16 cellular contexts compared by ENCODE assay signal in the genomic region with DNA sequence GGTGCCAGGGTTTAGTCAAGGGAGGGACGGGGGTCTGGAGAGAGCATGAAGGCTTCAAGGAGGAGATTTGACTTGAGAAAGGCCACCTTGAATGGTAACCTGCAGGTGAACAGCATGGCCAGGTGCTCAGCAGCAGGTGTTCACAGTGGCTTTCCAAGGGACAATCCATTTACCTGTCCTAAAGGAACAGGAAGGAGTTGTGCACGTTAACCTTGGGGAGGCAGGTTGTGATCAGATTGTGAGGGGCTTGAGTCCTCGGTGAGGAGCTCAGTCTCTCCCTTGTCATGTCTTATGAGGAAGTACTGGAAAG.
A peak's percentile ranks its signal among the peaks of the same experiment; 100 is the strongest.
DNase-seq lines count a peak whose midpoint lies in the region; ATAC-seq and TF ChIP-seq lines count a peak whose summit lies in the region.
"Had no signal": no experiment of that assay in that cellular context is flagged by ENCODE, and none has a peak within 500 bp of the region (broad histone marks: within the 10 kb centered on the region; RNA-seq: fewer than 3 reads in every experiment).

No MANE protein-coding gene starts in this region.

- intact Hi-C loops in tibial artery (cut with DNase I; ENCODE audit: low total_unique reads) = no loop called here
- intact Hi-C loops in activated CD4-positive, alpha-beta T cell treated with anti-CD3 and anti-CD28 coated beads, Interleukin-2, amount 10 ng/mL, durations not matched to agents 24 days and 14 days (cut with micrococcal nuclease) = no loop called here

- no peak overlapping the region for H3K9ac ChIP-seq in mesendoderm (ENCODE audit: low read length)

- H3K56ac ChIP-seq in mesendoderm (ENCODE audit: low read length) = peak overlapping the region; percentile 45

- no peaks in the 10 kb centered on the region for H3K27me3 ChIP-seq in mesendoderm (ENCODE audit: insufficient read depth, low read length, poor library complexity)
- H3K27me3 ChIP-seq in tibial artery = no peaks in the 10 kb centered on the region

- H3K36me3 ChIP-seq in mesendoderm (ENCODE audit: control insufficient read depth, insufficient read depth, low read length) (no peaks in the 10 kb centered on the region), tibial artery (no peaks in the 10 kb centered on the region)

- H3K27ac ChIP-seq in mesendoderm (ENCODE audit: low read depth, low read length) (no peak overlapping the region), tibial artery (peak overlapping the region; percentile 45 to 73)

- H2AK5ac ChIP-seq in mesendoderm (ENCODE audit: low read length) = no peak overlapping the region

- no peak overlapping the region for H4K8ac ChIP-seq in mesendoderm (ENCODE audit: low read depth, low read length)

- no peaks in the 10 kb centered on the region for H3K9me3 ChIP-seq in tibial artery

- TF ChIP-seq CTCF in tibial artery (IDR thresholded peaks at IDR 0.05) = no peak

- H3K36me3 Mint-ChIP-seq in activated CD4-positive, alpha-beta T cell treated with anti-CD3 and anti-CD28 coated beads, Interleukin-2, amount 10 ng/mL, durations not matched to agents 24 days and 14 days (ENCODE audit: low read depth) = no peaks in the 10 kb centered on the region
- H3K36me3 Mint-ChIP-seq: CD4-positive, CD25-positive, alpha-beta regulatory T cell had no signal

- H3K4me2 ChIP-seq in mesendoderm (ENCODE audit: low read length) = no peak overlapping the region

- H3K4me1 ChIP-seq in mesendoderm (ENCODE audit: control insufficient read depth, low read depth, low read length) = peaks cover 15% of the 10 kb centered on the region
- H3K4me1 ChIP-seq in tibial artery = peaks cover 0 to 61% (median 43%) of the 10 kb centered on the region in 4 donors

- H2BK15ac ChIP-seq in mesendoderm (replicated peaks; ENCODE audit: low read depth) = no peak overlapping the region

- H3K27ac Mint-ChIP-seq in activated CD4-positive, alpha-beta T cell treated with anti-CD3 and anti-CD28 coated beads, Interleukin-2, amount 10 ng/mL, durations not matched to agents 24 days and 14 days = no peak overlapping the region
- H3K27ac Mint-ChIP-seq: B cell; CD4-positive, CD25-positive, alpha-beta regulatory T cell had no signal

- DNase-seq in NCI-H69 (lab: John Stamatoyannopoulos, UW) (peak; percentile 35), cerebellar cortex (ENCODE audit: low spot score) (peak; percentile 22), mesendoderm (no peak), tibial artery (no peak), NCI-H128 (lab: John Stamatoyannopoulos, UW; ENCODE audit: unreplicated experiment) (no peak)
- no peak for DNase-seq in activated CD4-positive, alpha-beta T cell treated with anti-CD3 and anti-CD28 coated beads, Interleukin-2, amount 10 ng/mL, durations not matched to agents 24 days and 14 days
- DNase-seq: CD4-positive, CD25-positive, alpha-beta regulatory T cell; EL; HCEC 1CT; NCI-H1694; NCI-H2227 treated with DMSO at 0.1 percent for 48 hours; NCI-H524 treated with DMSO at 0.1 percent for 48 hours; SIG-M5 had no signal

- peaks cover 7% of the 10 kb centered on the region for H3K4me1 Mint-ChIP-seq in activated CD4-positive, alpha-beta T cell treated with anti-CD3 and anti-CD28 coated beads, Interleukin-2, amount 10 ng/mL, durations not matched to agents 24 days and 14 days

- H3K27me3 Mint-ChIP-seq in activated CD4-positive, alpha-beta T cell treated with anti-CD3 and anti-CD28 coated beads, Interleukin-2, amount 10 ng/mL, durations not matched to agents 24 days and 14 days = peaks cover 52% of the 10 kb centered on the region

- no CpG with 5 or more reads among the region's 3 CpGs for WGBS in mesendoderm (ENCODE audit: extremely low coverage, insufficient coverage, low lambda C conversion rate)

- no peaks in the 10 kb centered on the region for H3K79me1 ChIP-seq in mesendoderm (ENCODE audit: low read length)

- H2BK5ac ChIP-seq in mesendoderm (ENCODE audit: low read length) = no peak overlapping the region

- H3K4me3 ChIP-seq in mesendoderm (ENCODE audit: low read length) (no peak overlapping the region), tibial artery (no peak overlapping the region)
- H3K4me3 ChIP-seq: K562 had no signal

- H4K5ac ChIP-seq in mesendoderm (ENCODE audit: low read length) = no peak overlapping the region

- no peak overlapping the region for H3K4ac ChIP-seq in mesendoderm (ENCODE audit: low read depth, low read length)

- no peak for ATAC-seq in GM21786 (IDR thresholded peaks at IDR 0.05; ENCODE audit: unreplicated experiment)
- ATAC-seq: K562 had no signal

- H3K18ac ChIP-seq in mesendoderm (ENCODE audit: low read length) = peak overlapping the region; percentile 2

- H3K4me3 Mint-ChIP-seq in activated CD4-positive, alpha-beta T cell treated with anti-CD3 and anti-CD28 coated beads, Interleukin-2, amount 10 ng/mL, durations not matched to agents 24 days and 14 days = no peak overlapping the region
- H3K4me3 Mint-ChIP-seq: B cell; CD4-positive, CD25-positive, alpha-beta regulatory T cell had no signal

- no peaks in the 10 kb centered on the region for H3K79me2 ChIP-seq in mesendoderm (ENCODE audit: control insufficient read depth, insufficient read depth, low read length)

- H2BK120ac ChIP-seq in mesendoderm (ENCODE audit: low read depth, low read length) = no peak overlapping the region

- H3K23ac ChIP-seq in mesendoderm (ENCODE audit: low read length) = no peak overlapping the region

- H3K9me3 Mint-ChIP-seq in activated CD4-positive, alpha-beta T cell treated with anti-CD3 and anti-CD28 coated beads, Interleukin-2, amount 10 ng/mL, durations not matched to agents 24 days and 14 days = no peaks in the 10 kb centered on the region
- H3K9me3 Mint-ChIP-seq: CD4-positive, CD25-positive, alpha-beta regulatory T cell had no signal

Comparison
In these comparisons a context has a peak if more than half of its experiments do, and no peak if none do; other contexts are left out.
1. DNase-seq: peak in NCI-H69 (single experiment) and cerebellar cortex (single experiment); none in mesendoderm (single experiment), tibial artery (0 of 2), activated CD4-positive, alpha-beta T cell treated with anti-CD3 and anti-CD28 coated beads, Interleukin-2, amount 10 ng/mL, durations not matched to agents 24 days and 14 days (single experiment) and NCI-H128 (single experiment).